17 cellular contexts compared by ENCODE assay signal in genomic region chr15:76953913-76954312, GRCh38. TPM values are rescaled to one million over a fixed set of nuclear protein-coding genes. Genes with fewer than 3 reads are reported as not detected.
DNase-seq lines count a peak whose midpoint lies in the region; ATAC-seq and TF ChIP-seq lines count a peak whose summit lies in the region.
"Had no signal": no experiment of that assay in that cellular context is flagged by ENCODE, and none has a peak within 500 bp of the region (broad histone marks: within the 10 kb centered on the region; RNA-seq: fewer than 3 reads in every experiment).

No MANE protein-coding gene starts in this region.

- no peak for TF ChIP-seq CTCF in LNCaP clone FGC (IDR thresholded peaks at IDR 0.05; ENCODE audit: control insufficient read depth, extremely low read depth, insufficient read depth)
- TF ChIP-seq CTCF in SK-N-SH (IDR thresholded peaks at IDR 0.05): no peak

- no peak for ATAC-seq in sciatic nerve
- ATAC-seq: GM12878, HepG2 had no signal

- H3K4me2 ChIP-seq in SK-N-SH: no peak overlapping the region

- POLR2A ChIA-PET in SK-N-SH (lab: Yijun Ruan, JAX): no interaction called here

- no peaks in the 10 kb centered on the region for H3K27me3 ChIP-seq in SK-N-SH (ENCODE audit: insufficient read depth)

- CTCF ChIA-PET in SK-N-SH (lab: Yijun Ruan, JAX): no interaction called here

- intact Hi-C loops in sciatic nerve (cut with DNase I): no loop called here

- no peaks in the 10 kb centered on the region for H3K79me2 ChIP-seq in SK-N-SH (ENCODE audit: insufficient read depth)

- H3K9ac ChIP-seq in SK-N-SH: no peak overlapping the region

- peaks cover 13 to 20% of the 10 kb centered on the region in 2 experiments for H3K36me3 ChIP-seq in SK-N-SH (replicated peaks in 1 of 2; ENCODE audit: control insufficient read depth in 1 of 2, insufficient read depth in 2 of 2, low read length in 1 of 2)

- no peaks in the 10 kb centered on the region for H3F3A ChIP-seq in SK-N-SH (replicated peaks; ENCODE audit: insufficient read depth)

- TF ChIP-seq RAD21 in SK-N-SH (IDR thresholded peaks at IDR 0.05; ENCODE audit: low read length): no peak

- peak overlapping the region; percentile 64 for H3K27ac ChIP-seq in angular gyrus (ENCODE audit: low read depth, low read length)
- H3K27ac ChIP-seq in temporal lobe (ENCODE audit: low read depth, low read length): peak overlapping the region; percentile 66
- no peak overlapping the region for H3K27ac ChIP-seq in SK-N-SH (ENCODE audit: low read depth in 2 of 2, low read length in 1 of 2)

- H3K4me3 ChIP-seq in LNCaP clone FGC (ENCODE audit: low read depth, low read length) (peak overlapping the region; percentile 2; the same call in 1 of the 2 replicates), SK-N-SH (ENCODE audit: low read depth in 2 of 2, low read length in 1 of 2) (no peak overlapping the region)
- H3K4me3 ChIP-seq: GM12878 had no signal

- no peaks in the 10 kb centered on the region for H3K9me3 ChIP-seq in SK-N-SH

- no peaks in the 10 kb centered on the region for H3K9me2 ChIP-seq in SK-N-SH

- H4K20me1 ChIP-seq in SK-N-SH (ENCODE audit: insufficient read depth): no peaks in the 10 kb centered on the region

- WGBS in SK-N-SH (ENCODE audit: low lambda C conversion rate): 65% methylated on average over 3 of the region's 3 CpGs

- H2AFZ ChIP-seq in SK-N-SH (ENCODE audit: low read depth): no peak overlapping the region

- no peak for TF ChIP-seq EP300 in SK-N-SH (IDR thresholded peaks at IDR 0.05; ENCODE audit: borderline replicate concordance in 1 of 2, low read depth in 1 of 2, low read length in 1 of 2)

- H3K4me1 ChIP-seq in SK-N-SH (ENCODE audit: control insufficient read depth in 1 of 2, insufficient read depth in 2 of 2, low read depth in 1 of 2, low read length in 1 of 2): no peaks in the 10 kb centered on the region; a peak in 1 of 4 replicates

- DNase-seq in LNCaP clone FGC (ENCODE audit: low read depth) (no peak), NCI-H526 (lab: John Stamatoyannopoulos, UW) (peak; percentile 52 to 70), sciatic nerve (ENCODE audit: low spot score) (no peak), SK-N-SH (no peak), DMS53 treated with DMSO at 0.1 percent for 48 hours (lab: John Stamatoyannopoulos, UW; ENCODE audit: unreplicated experiment) (no peak)
- DNase-seq: C1 segment of cervical spinal cord; Calu3; CD4-positive, alpha-beta T cell; DMS 273 treated with DMSO at 0.1 percent for 48 hours; DMS79; GOT3; H9 had no signal

TF ChIP-seq in SK-N-SH, 30 proteins besides CTCF, POLR2A, EP300 and RAD21:
- TF ChIP-seq POLR2AphosphoS5 (IDR thresholded peaks at IDR 0.05; ENCODE audit: low read depth, low read length) (no peak), USF2 (IDR thresholded peaks at IDR 0.05; ENCODE audit: borderline replicate concordance, low read depth, low read length) (no peak), TAF1 (IDR thresholded peaks at IDR 0.05; ENCODE audit: borderline replicate concordance, low read depth, low read length) (no peak), EZH2phosphoT487 (IDR thresholded peaks at IDR 0.05; ENCODE audit: borderline replicate concordance, low read depth) (no peak), FOSL2 (IDR thresholded peaks at IDR 0.05; ENCODE audit: borderline replicate concordance, low read depth) (no peak), RXRA (IDR thresholded peaks at IDR 0.05; ENCODE audit: borderline replicate concordance, low read depth) (no peak), CHD2 (IDR thresholded peaks at IDR 0.05; ENCODE audit: low read length, partially characterized antibody) (no peak), TCF12 (IDR thresholded peaks at IDR 0.05) (no peak), FOXM1 (IDR thresholded peaks at IDR 0.05; ENCODE audit: low read depth) (no peak), NFIC (IDR thresholded peaks at IDR 0.05; ENCODE audit: borderline replicate concordance) (no peak), JUND (IDR thresholded peaks at IDR 0.05) (no peak), MXI1 (IDR thresholded peaks at IDR 0.05; ENCODE audit: low read depth, low read length) (no peak), USF1 (IDR thresholded peaks at IDR 0.05; ENCODE audit: borderline replicate concordance, low read depth) (no peak), RCOR1 (IDR thresholded peaks at IDR 0.05; ENCODE audit: low read length) (no peak), FOXJ3 (CRISPR knock-in tag; IDR thresholded peaks at IDR 0.05) (no peak)

RNA-seq across cellular contexts. Expression of gene RCN2, which starts 22.4 kb away (rescaled TPM):
- total RNA-seq in temporal lobe (69.6 TPM), sciatic nerve (38.3 TPM)
- polyA plus RNA-seq in SK-N-SH (2012; rRNA removed): 78.6 and 94.1 TPM in 2 replicates
- polyA plus RNA-seq in SK-N-SH (2012; cell fraction: cytosol; rRNA removed): 117 and 171 TPM in 2 replicates
- polyA plus RNA-seq in SK-N-SH (2012; cell fraction: nucleus; rRNA removed): 40.1 and 45.9 TPM in 2 replicates

RNA-seq across cellular contexts. Expression of gene PSTPIP1, which starts 41.0 kb away (rescaled TPM):
- not detected for total RNA-seq in temporal lobe
- total RNA-seq in sciatic nerve: 17.7 TPM
- 0.69 and 1.1 TPM in 2 replicates for polyA plus RNA-seq in SK-N-SH (2012; rRNA removed)
- 0.40 and 0.66 TPM in 2 replicates for polyA plus RNA-seq in SK-N-SH (2012; cell fraction: cytosol; rRNA removed)
- polyA plus RNA-seq in SK-N-SH (2012; cell fraction: nucleus; rRNA removed): 2.7 and 3.4 TPM in 2 replicates
- total RNA-seq: Calu3, G401 had no signal

RNA-seq across cellular contexts. Expression of gene SCAPER, which starts 48.8 kb away (rescaled TPM):
- total RNA-seq in temporal lobe (77.7 TPM), sciatic nerve (50.1 TPM)
- 1.8 and 2.5 TPM in 2 replicates for polyA plus RNA-seq in SK-N-SH (2012; rRNA removed)
- polyA plus RNA-seq in SK-N-SH (2012; cell fraction: cytosol; rRNA removed): 2.3 and 3.1 TPM in 2 replicates
- polyA plus RNA-seq in SK-N-SH (2012; cell fraction: nucleus; rRNA removed): 2.8 and 4.2 TPM in 2 replicates

Comparison
In these comparisons a context has a peak if more than half of its experiments do, and no peak if none do; other contexts are left out.
1. DNase-seq: peak in NCI-H526 (2 of 2); none in LNCaP clone FGC (single experiment), sciatic nerve (single experiment), SK-N-SH (single experiment) and DMS53 treated with DMSO at 0.1 percent for 48 hours (single experiment).
2. H3K27ac ChIP-seq: peak in angular gyrus (single experiment) and temporal lobe (single experiment); none in SK-N-SH (0 of 2).
3. RNA of gene PSTPIP1, which starts 41.0 kb away (total RNA-seq): 17.7 TPM in sciatic nerve (single experiment); not detected in temporal lobe (single experiment); every median in the first group is over 10 times any median in the second.